17 cellular contexts compared by ENCODE assay signal in the genomic region with DNA sequence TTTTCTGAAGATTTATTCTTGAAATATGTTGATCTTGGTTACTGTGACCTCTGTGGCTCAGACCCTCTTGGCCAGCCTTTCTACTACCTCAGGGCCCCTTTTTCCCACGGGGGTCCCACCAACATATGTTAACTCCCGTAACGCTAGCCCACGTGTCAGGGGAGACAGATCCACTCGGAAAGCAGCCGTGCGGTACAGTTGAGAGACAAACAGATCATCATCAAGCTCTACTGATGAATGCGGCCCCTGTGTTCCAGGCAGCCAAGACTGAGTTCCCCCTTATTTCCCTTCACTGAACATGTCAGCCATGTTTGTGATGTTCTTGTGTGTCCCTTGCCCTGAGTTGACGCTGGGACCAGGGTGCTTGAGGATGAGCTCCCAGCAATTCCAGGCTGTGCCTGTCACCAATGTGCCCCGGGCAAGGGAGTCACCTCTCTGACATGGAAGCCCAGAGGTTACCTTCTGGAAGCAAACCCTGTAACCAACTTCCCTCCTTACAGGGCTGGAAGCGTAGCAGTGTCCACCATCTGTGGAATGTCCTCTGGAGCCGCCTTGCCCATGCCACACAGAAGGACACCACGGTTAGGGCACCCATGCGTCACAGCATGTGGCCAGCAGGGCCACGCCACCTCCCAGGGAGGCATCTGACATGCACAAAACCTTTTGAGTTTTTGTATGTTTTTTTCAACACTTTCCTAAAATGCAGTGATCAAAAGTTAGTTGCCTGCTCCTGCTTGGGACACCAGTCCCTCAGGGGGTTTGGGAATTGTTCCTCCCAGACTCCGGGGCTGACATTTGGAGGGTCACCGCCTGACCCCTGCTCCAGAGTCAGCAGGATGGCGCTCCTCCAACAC.
DNase-seq lines count a peak whose midpoint lies in the region; ATAC-seq and FAIRE-seq lines count a peak whose summit lies in the region.
"Had no signal": no experiment of that assay in that cellular context is flagged by ENCODE, and none has a peak within 500 bp of the region (broad histone marks: within the 10 kb centered on the region; RNA-seq: fewer than 3 reads in every experiment).

No MANE protein-coding gene starts in this region.

- peaks cover 31% of the 10 kb centered on the region for H3K36me3 Mint-ChIP-seq in T-helper 1 cell treated with Interleukin-12 subunit alpha and Interleukin-12 subunit beta and Interleukin-4 antibody, amounts not matched to agents 30 μg/mL and 1 μg/mL, for 36 hours (ENCODE audit: low read depth)
- H3K36me3 Mint-ChIP-seq in activated naive CD4-positive, alpha-beta T cell treated with anti-CD3 and anti-CD28 coated beads, Interleukin-2, amount 50 U/mL, for 24 hours = peaks cover 20% of the 10 kb centered on the region

- H3K9me3 Mint-ChIP-seq in T-helper 1 cell treated with Interleukin-12 subunit alpha and Interleukin-12 subunit beta and Interleukin-4 antibody, amounts not matched to agents 30 μg/mL and 1 μg/mL, for 36 hours = no peaks in the 10 kb centered on the region
- no peaks in the 10 kb centered on the region for H3K9me3 Mint-ChIP-seq in activated naive CD4-positive, alpha-beta T cell treated with anti-CD3 and anti-CD28 coated beads, Interleukin-2, amount 50 U/mL, for 24 hours
- H3K9me3 Mint-ChIP-seq: CD8-positive, alpha-beta memory T cell; GM23338 had no signal

- no peak overlapping the region for H3K4me3 Mint-ChIP-seq in T-helper 1 cell treated with Interleukin-12 subunit alpha and Interleukin-12 subunit beta and Interleukin-4 antibody, amounts not matched to agents 30 μg/mL and 1 μg/mL, for 36 hours
- H3K4me3 Mint-ChIP-seq in activated naive CD4-positive, alpha-beta T cell treated with anti-CD3 and anti-CD28 coated beads, Interleukin-2, amount 50 U/mL, for 24 hours = no peak overlapping the region
- H3K4me3 Mint-ChIP-seq: CD8-positive, alpha-beta memory T cell; GM23338 had no signal

- no peak for DNase-seq in T-helper 1 cell
- no peak for DNase-seq in activated naive CD4-positive, alpha-beta T cell treated with anti-CD3 and anti-CD28 coated beads, Interleukin-2, amount 50 U/mL, for 16 hours
- peak; percentile 54 for DNase-seq in islet precursor cell
- no peak for DNase-seq in urothelium cell line (ENCODE audit: low spot score)
- DNase-seq: CD8-positive, alpha-beta memory T cell; GDM1; NCI-H187; NK-92 treated with Interleukin-12 subunit alpha and Interleukin-12 subunit beta, amount 100 ng/mL, for 24 hours; RPMI8226 had no signal

- H3K4me1 Mint-ChIP-seq in T-helper 1 cell treated with Interleukin-12 subunit alpha and Interleukin-12 subunit beta and Interleukin-4 antibody, amounts not matched to agents 30 μg/mL and 1 μg/mL, for 36 hours (ENCODE audit: low read depth) = peaks cover 19% of the 10 kb centered on the region
- H3K4me1 Mint-ChIP-seq in activated naive CD4-positive, alpha-beta T cell treated with anti-CD3 and anti-CD28 coated beads, Interleukin-2, amount 50 U/mL, for 24 hours = peaks cover 44% of the 10 kb centered on the region

- peak; percentile 48 for FAIRE-seq in urothelium cell line (lab: Jason Lieb, UNC)
- FAIRE-seq: GM12891, GM18507, K562 had no signal

- no peaks in the 10 kb centered on the region for H3K27me3 Mint-ChIP-seq in T-helper 1 cell treated with Interleukin-12 subunit alpha and Interleukin-12 subunit beta and Interleukin-4 antibody, amounts not matched to agents 30 μg/mL and 1 μg/mL, for 36 hours (ENCODE audit: low read depth)
- H3K27me3 Mint-ChIP-seq in activated naive CD4-positive, alpha-beta T cell treated with anti-CD3 and anti-CD28 coated beads, Interleukin-2, amount 50 U/mL, for 24 hours = no peaks in the 10 kb centered on the region
- H3K27me3 Mint-ChIP-seq: CD8-positive, alpha-beta memory T cell had no signal

- H3K27ac Mint-ChIP-seq in T-helper 1 cell treated with Interleukin-12 subunit alpha and Interleukin-12 subunit beta and Interleukin-4 antibody, amounts not matched to agents 30 μg/mL and 1 μg/mL, for 36 hours = peak overlapping the region; percentile 49
- H3K27ac Mint-ChIP-seq in activated naive CD4-positive, alpha-beta T cell treated with anti-CD3 and anti-CD28 coated beads, Interleukin-2, amount 50 U/mL, for 24 hours = peak overlapping the region; percentile 83
- H3K27ac Mint-ChIP-seq: GM23338 had no signal

- ATAC-seq in HG02588 (IDR thresholded peaks at IDR 0.05; ENCODE audit: unreplicated experiment) (no peak), GM19328 (IDR thresholded peaks at IDR 0.05; ENCODE audit: unreplicated experiment) (no peak)
